Comparison of ENCODE assay signal across 23 cellular contexts in the genomic region with DNA sequence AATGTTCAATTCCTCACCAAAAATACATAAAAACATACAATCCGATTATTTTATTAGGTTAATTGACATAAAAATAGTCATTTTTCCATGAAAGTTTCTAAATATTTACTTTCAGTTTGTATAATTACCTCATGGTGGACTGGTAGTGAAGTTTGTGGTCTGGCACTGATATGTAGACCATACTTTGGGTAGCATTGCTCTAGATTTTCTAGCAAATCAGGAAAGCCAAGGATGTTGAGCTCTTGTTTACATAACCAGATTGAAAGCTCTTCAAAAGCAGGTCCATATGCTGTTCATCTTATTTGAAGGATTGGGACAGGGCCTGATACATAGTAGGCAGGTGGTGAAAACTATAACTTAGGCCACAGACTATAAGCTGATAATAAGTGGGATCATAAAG.
DNase-seq lines count a peak whose midpoint lies in the region; ATAC-seq and TF ChIP-seq lines count a peak whose summit lies in the region.
"Had no signal": no experiment of that assay in that cellular context is flagged by ENCODE, and none has a peak within 500 bp of the region (broad histone marks: within the 10 kb centered on the region; RNA-seq: fewer than 3 reads in every experiment).

No MANE protein-coding gene starts in this region.

- no peaks in the 10 kb centered on the region for H3K27me3 ChIP-seq in KMS-11 (ENCODE audit: insufficient read depth, low read depth)
- H3K27me3 ChIP-seq in osteoblast (ENCODE audit: insufficient read depth, low read length): no peaks in the 10 kb centered on the region
- H3K27me3 ChIP-seq: body of pancreas, gastroesophageal sphincter, ovary, upper lobe of right lung had no signal

- peak overlapping the region; percentile 16; the same call in 1 of the 2 replicates for H3K27ac ChIP-seq in KMS-11
- H3K27ac ChIP-seq in osteoblast (ENCODE audit: low read depth, low read length): no peak overlapping the region
- H3K27ac ChIP-seq: body of pancreas, ovary, upper lobe of right lung had no signal

- no peak for ATAC-seq in GM18870 (IDR thresholded peaks at IDR 0.05; ENCODE audit: unreplicated experiment)
- ATAC-seq: activated T-helper 17 cell treated with anti-CD3 and anti-CD28 coated beads, Interleukin-2, amount 50 U/mL, for 72 hours; body of pancreas; gastroesophageal sphincter; upper lobe of right lung; WTC11 had no signal

- H3K4me1 ChIP-seq in KMS-11 (ENCODE audit: low read depth, poor library complexity, severe bottlenecking) (peaks cover 21% of the 10 kb centered on the region), osteoblast (ENCODE audit: insufficient read depth, low read length) (peaks cover 7% of the 10 kb centered on the region)
- H3K4me1 ChIP-seq: body of pancreas, upper lobe of right lung had no signal

- H4K20me1 ChIP-seq in KMS-11 (ENCODE audit: insufficient read depth) (no peaks in the 10 kb centered on the region), osteoblast (ENCODE audit: insufficient read depth, low read length) (peaks cover 2% of the 10 kb centered on the region)

- TF ChIP-seq CTCF in KMS-11 (conservative IDR thresholded peaks at IDR 0.05; ENCODE audit: low read depth, low read length): no peak
- TF ChIP-seq CTCF in astrocyte of the cerebellum (IDR thresholded peaks at IDR 0.05; ENCODE audit: low read depth, low read length, missing control alignments): no peak
- TF ChIP-seq CTCF in osteoblast (IDR thresholded peaks at IDR 0.05; ENCODE audit: extremely low read depth, low read depth, low read length): no peak
- no peak for TF ChIP-seq CTCF in GM13977 (IDR thresholded peaks at IDR 0.05; ENCODE audit: extremely low read depth, insufficient read depth, missing control alignments)

- DNase-seq in NCI-H2171 treated with DMSO at 0.1 percent for 48 hours (lab: John Stamatoyannopoulos, UW): peak; percentile 47
- no peak for DNase-seq in NCI-H2171 (lab: John Stamatoyannopoulos, UW)
- peak; percentile 15 for DNase-seq in astrocyte of the cerebellum (ENCODE audit: low read depth)
- no peak for DNase-seq in osteoblast (ENCODE audit: insufficient read length, low spot score, missing footprints)
- no peak for DNase-seq in NCI-H187 treated with DMSO at 0.1 percent for 48 hours (lab: John Stamatoyannopoulos, UW)
- no peak for DNase-seq in GM13977 (ENCODE audit: low spot score)
- DNase-seq: 8988T; activated CD4-positive, alpha-beta T cell treated with anti-CD3 and anti-CD28 coated beads, Interleukin-2, amount 50 U/mL, for 4 hours; body of pancreas; effector memory CD4-positive, alpha-beta T cell; islet precursor cell; Karpas-422; NCI-H774; ovary; retina; SHP77; T-helper 9 cell; upper lobe of right lung had no signal

- H3K36me3 ChIP-seq in KMS-11 (ENCODE audit: insufficient read depth): no peaks in the 10 kb centered on the region
- no peaks in the 10 kb centered on the region for H3K36me3 ChIP-seq in osteoblast (ENCODE audit: insufficient read depth, low read length)
- H3K36me3 ChIP-seq: gastroesophageal sphincter, ovary, upper lobe of right lung had no signal

- H3K4me2 ChIP-seq in KMS-11 (peak overlapping the region; percentile 21), osteoblast (ENCODE audit: insufficient read depth, low read length) (peak overlapping the region; percentile 44)

- H3K79me2 ChIP-seq in KMS-11 (ENCODE audit: insufficient read depth, low read depth) (no peaks in the 10 kb centered on the region), osteoblast (ENCODE audit: insufficient read depth, low read length) (no peaks in the 10 kb centered on the region)

- no peak overlapping the region for H3K9ac ChIP-seq in KMS-11

- in situ Hi-C loops in astrocyte of the cerebellum (cut with HindIII; ENCODE audit: low sequenced_read_pairs) (no loop called here), GM13977 (cut with MboI; ENCODE audit: low pct_unique_long_range_greater_than_20kb, low sequenced_read_pairs, unreplicated experiment) (no loop called here)

- no peak overlapping the region for H3K4me3 ChIP-seq in KMS-11 (IDR thresholded peaks at IDR 0.05; ENCODE audit: insufficient read depth, low read depth, low read length)
- H3K4me3 ChIP-seq in astrocyte of the cerebellum (ENCODE audit: low read depth, low read length): no peak overlapping the region
- no peak overlapping the region for H3K4me3 ChIP-seq in osteoblast (ENCODE audit: insufficient read depth, low read length)
- H3K4me3 ChIP-seq: body of pancreas, gastroesophageal sphincter, ovary, upper lobe of right lung had no signal

- H3K9me3 ChIP-seq in osteoblast (ENCODE audit: low read depth, low read length): no peaks in the 10 kb centered on the region
- H3K9me3 ChIP-seq: body of pancreas, gastroesophageal sphincter, ovary, upper lobe of right lung had no signal

- H2AFZ ChIP-seq in KMS-11 (ENCODE audit: low read depth): no peak overlapping the region
- no peak overlapping the region for H2AFZ ChIP-seq in osteoblast (ENCODE audit: low read length)

Comparison
In these comparisons a context has a peak if more than half of its experiments do, and no peak if none do; other contexts are left out.
1. DNase-seq: peak in NCI-H2171 treated with DMSO at 0.1 percent for 48 hours (single experiment) and astrocyte of the cerebellum (single experiment); none in NCI-H2171 (single experiment), osteoblast (single experiment), NCI-H187 treated with DMSO at 0.1 percent for 48 hours (single experiment) and GM13977 (single experiment).